21 cellular contexts compared by ENCODE assay signal in genomic region chr4:94970650-94971049, GRCh38.
"Had no signal": no experiment of that assay in that cellular context is flagged by ENCODE, and none has a peak within 500 bp of the region (broad histone marks: within the 10 kb centered on the region; RNA-seq: fewer than 3 reads in every experiment).

No MANE protein-coding gene starts in this region.

- H3K4me2 ChIP-seq: hepatocyte had no signal

- H3K4me3 Mint-ChIP-seq: effector memory CD8-positive, alpha-beta T cell; endodermal cell; immature natural killer cell; memory B cell; naive thymus-derived CD4-positive, alpha-beta T cell had no signal

- H3K36me3 ChIP-seq: esophagus muscularis mucosa, gastroesophageal sphincter, heart left ventricle, left lung, lower lobe of right lung had no signal

- H3K4me1 Mint-ChIP-seq: immature natural killer cell; memory B cell; naive thymus-derived CD4-positive, alpha-beta T cell had no signal

- H3K4me1 ChIP-seq: foreskin keratinocyte, heart left ventricle, left lung, lower lobe of right lung had no signal

- H3K9me3 ChIP-seq: esophagus muscularis mucosa, gastroesophageal sphincter, heart left ventricle, left lung, lower lobe of right lung had no signal

- H3K79me2 ChIP-seq: hepatocyte had no signal

- H3K27me3 ChIP-seq: dorsolateral prefrontal cortex, esophagus muscularis mucosa, foreskin keratinocyte, gastroesophageal sphincter, heart left ventricle, hepatocyte, left lung had no signal

- DNase-seq: dermis blood vessel endothelial cell; dorsolateral prefrontal cortex; effector CD8-positive, alpha-beta T cell; effector memory CD8-positive, alpha-beta T cell; endodermal cell; foreskin keratinocyte; heart left ventricle; hypothalamus; immature natural killer cell; left cardiac atrium; left lung; left ventricle myocardium superior; lower lobe of right lung; mesendoderm; midbrain; naive thymus-derived CD4-positive, alpha-beta T cell had no signal

- H3K27me3 Mint-ChIP-seq: effector memory CD8-positive, alpha-beta T cell; memory B cell had no signal

- H3K27ac Mint-ChIP-seq: effector memory CD8-positive, alpha-beta T cell; endodermal cell; immature natural killer cell; memory B cell; naive thymus-derived CD4-positive, alpha-beta T cell had no signal

- H3K4me3 ChIP-seq: coronary artery, dorsolateral prefrontal cortex, esophagus muscularis mucosa, gastroesophageal sphincter, heart left ventricle, hepatocyte, left lung, lower lobe of right lung had no signal

- ATAC-seq: effector memory CD8-positive, alpha-beta T cell; foreskin keratinocyte; gastroesophageal sphincter; heart left ventricle; left cardiac atrium; left lung; left ventricle myocardium superior; lower lobe of right lung; naive thymus-derived CD4-positive, alpha-beta T cell had no signal

- H3K9me3 Mint-ChIP-seq: endodermal cell had no signal

- H3K27ac ChIP-seq: coronary artery, dorsolateral prefrontal cortex, esophagus muscularis mucosa, foreskin keratinocyte, gastroesophageal sphincter, heart left ventricle, hepatocyte, left lung, lower lobe of right lung had no signal

- H2AFZ ChIP-seq: hepatocyte had no signal

- H3K36me3 Mint-ChIP-seq: immature natural killer cell; memory B cell; naive thymus-derived CD4-positive, alpha-beta T cell had no signal
